2 cellular contexts compared by ENCODE assay signal in genomic region chr11:36070215-36070976, GRCh38.
TF ChIP-seq lines count a peak whose summit lies in the region.

No MANE protein-coding gene starts in this region.

TF ChIP-seq in H1, 55 proteins besides CTCF, POLR2A, EP300 and RAD21:
- TF ChIP-seq RFX5 (IDR thresholded peaks at IDR 0.05; ENCODE audit: borderline replicate concordance, low read depth, low read length) (no peak), TCF12 (IDR thresholded peaks at IDR 0.05; ENCODE audit: low read depth, low read length) (0 out of 2 replicates have a peak, but pooled peaks have one; percentile 62), BCL11A (IDR thresholded peaks at IDR 0.05; ENCODE audit: low read depth in 2 of 2, low read length in 2 of 2) (no peak)
TF ChIP-seq in H1: peak in this region for 1.

TF ChIP-seq in neural cell, 6 proteins besides CTCF, POLR2A, EP300 and RAD21:
- TF ChIP-seq EZH2 (IDR thresholded peaks at IDR 0.05; ENCODE audit: borderline replicate concordance, insufficient read depth, low read length, poor library complexity, severe bottlenecking), result no peak
- TF ChIP-seq SMC3 (conservative IDR thresholded peaks at IDR 0.05; ENCODE audit: poor library complexity), result peak; percentile 7
